In the genomic region with DNA sequence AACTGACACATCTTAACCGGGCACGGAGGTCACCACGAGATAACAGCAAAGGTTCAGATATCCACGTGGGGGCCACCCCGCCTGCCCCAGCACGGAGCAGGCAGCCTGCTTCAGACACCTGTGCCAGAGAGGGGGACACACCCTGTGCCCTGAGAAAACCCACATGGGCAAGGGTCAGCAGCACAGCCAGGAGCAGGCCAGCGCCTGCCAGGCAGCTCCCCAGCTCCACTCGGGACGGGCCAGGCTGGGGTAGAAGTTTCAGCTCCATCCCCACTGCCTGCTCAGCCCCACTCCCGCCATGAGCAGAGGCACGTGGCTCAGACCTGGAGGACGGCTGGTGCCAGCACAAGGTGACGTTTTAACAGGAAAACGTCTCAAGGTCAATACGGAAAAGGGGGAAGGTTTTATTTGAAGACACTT, we compare ENCODE assay signal across 28 cellular contexts. TPM values are rescaled to one million over a fixed set of nuclear protein-coding genes. Genes with fewer than 3 reads are reported as not detected.
A peak's percentile ranks its signal among the peaks of the same experiment; 100 is the strongest.
DNase-seq lines count a peak whose midpoint lies in the region; ATAC-seq and TF ChIP-seq lines count a peak whose summit lies in the region.
"Had no signal": no experiment of that assay in that cellular context is flagged by ENCODE, and none has a peak within 500 bp of the region (broad histone marks: within the 10 kb centered on the region; RNA-seq: fewer than 3 reads in every experiment).

No MANE protein-coding gene starts in this region.

- WGBS in thyroid gland, 2 donors = 78 to 84% methylated on average over 13 to 15 of the region's 15 CpGs

- TF ChIP-seq POLR2A in thyroid gland (IDR thresholded peaks at IDR 0.05) = no peak

- no peak overlapping the region for H3K9ac ChIP-seq in neural progenitor cell
- H3K9ac ChIP-seq: BLaER1 had no signal

- peak overlapping the region; percentile 27 for H3K27ac Mint-ChIP-seq in GM23338
- peak overlapping the region; percentile 50 for H3K27ac Mint-ChIP-seq in neural progenitor cell
- H3K27ac Mint-ChIP-seq: activated CD8-positive, alpha-beta memory T cell treated with anti-CD3 and anti-CD28 coated beads, Interleukin-2, amount 10 ng/mL, durations not matched to agents 7 days and 5 days; activated naive CD8-positive, alpha-beta T cell treated with anti-CD3 and anti-CD28 coated beads, Interleukin-2, amount 10 ng/mL, durations not matched to agents 7 days and 5 days; natural killer cell treated with Interleukin-12 subunit alpha and Interleukin-12 subunit beta and Interleukin-15 and Interleukin-18, amount 100 ng/mL, for 72 hours; T-helper 1 cell treated with Interleukin-12 subunit alpha and Interleukin-12 subunit beta and Interleukin-4 antibody, amounts not matched to agents 30 μg/mL and 1 μg/mL, for 36 hours had no signal

- POLR2A ChIA-PET in RWPE1 (lab: Yijun Ruan, JAX; ENCODE audit: low non-redundant PET) = no interaction called here

- TF ChIP-seq CTCF in GM23338 (conservative IDR thresholded peaks at IDR 0.05; ENCODE audit: low read depth in 2 of 2) = no peak
- TF ChIP-seq CTCF in RWPE1 (conservative IDR thresholded peaks at IDR 0.05; ENCODE audit: low read depth) = no peak
- TF ChIP-seq CTCF in left ventricle myocardium inferior (IDR thresholded peaks at IDR 0.05; ENCODE audit: borderline replicate concordance) = no peak
- TF ChIP-seq CTCF in neural progenitor cell (IDR thresholded peaks at IDR 0.05) = no peak
- TF ChIP-seq CTCF in thyroid gland (IDR thresholded peaks at IDR 0.05) = no peak

- H3K4me2 ChIP-seq in GM23338 (no peak overlapping the region), neural progenitor cell (no peak overlapping the region)
- H3K4me2 ChIP-seq: BLaER1 had no signal

- no peaks in the 10 kb centered on the region for H3K36me3 ChIP-seq in GM23338 (ENCODE audit: insufficient read depth)
- H3K36me3 ChIP-seq in left ventricle myocardium inferior = peaks cover 78% of the 10 kb centered on the region
- H3K36me3 ChIP-seq in neural progenitor cell = no peaks in the 10 kb centered on the region
- H3K36me3 ChIP-seq in thyroid gland = peaks cover 37 to 45% of the 10 kb centered on the region in 2 donors

- no peak for DNase-seq in GM23338 (ENCODE audit: low spot score)
- DNase-seq in RWPE1 (ENCODE audit: low spot score) = no peak
- DNase-seq in left ventricle myocardium inferior = no peak
- DNase-seq in neural progenitor cell (ENCODE audit: low spot score) = no peak
- no peak for DNase-seq in stimulated activated CD8-positive, alpha-beta memory T cell treated with anti-CD3 and anti-CD28 coated beads, Interleukin-4, amount 100 ng/mL, for 48 hours
- no peak for DNase-seq in thyroid gland
- DNase-seq in retina = no peak
- DNase-seq: ACHN; activated CD4-positive, alpha-beta T cell treated with anti-CD3 and anti-CD28 coated beads for 48 hours; activated CD8-positive, alpha-beta memory T cell treated with anti-CD3 and anti-CD28 coated beads, Interleukin-2, amount 10 ng/mL, durations not matched to agents 7 days and 5 days; activated naive CD8-positive, alpha-beta T cell treated with anti-CD3 and anti-CD28 coated beads, Interleukin-2, amount 10 ng/mL, durations not matched to agents 7 days and 5 days; cerebellar nuclear complex; COR-L47; DMS79; effector CD4-positive, alpha-beta T cell; erythroblast; GF-D8; head of caudate nucleus; MV-4-11; NCI-H146; NCI-H2171; NCI-H524 treated with DMSO at 0.1 percent for 48 hours; posterior cingulate gyrus; substantia nigra had no signal

- H3F3A ChIP-seq in GM23338 (replicated peaks; ENCODE audit: low read depth) = no peaks in the 10 kb centered on the region
- H3F3A ChIP-seq in neural progenitor cell (ENCODE audit: low read depth) = no peaks in the 10 kb centered on the region

- H4K20me1 ChIP-seq in GM23338 (replicated peaks; ENCODE audit: insufficient read depth) (no peaks in the 10 kb centered on the region), neural progenitor cell (ENCODE audit: low read depth) (peaks cover 6% of the 10 kb centered on the region)

- CTCF ChIA-PET in RWPE1 (lab: Yijun Ruan, JAX) = no interaction called here

- no peaks in the 10 kb centered on the region for H3K4me1 ChIP-seq in GM23338 (ENCODE audit: insufficient read depth)
- peaks cover 54% of the 10 kb centered on the region for H3K4me1 ChIP-seq in left ventricle myocardium inferior
- peaks cover 4% of the 10 kb centered on the region for H3K4me1 ChIP-seq in neural progenitor cell
- H3K4me1 ChIP-seq in thyroid gland = peaks cover 0 to 3% of the 10 kb centered on the region in 2 donors

- ATAC-seq in GM23338 = no peak
- ATAC-seq: activated CD8-positive, alpha-beta memory T cell treated with anti-CD3 and anti-CD28 coated beads, Interleukin-2, amount 10 ng/mL, durations not matched to agents 7 days and 5 days; natural killer cell treated with Interleukin-12 subunit alpha and Interleukin-12 subunit beta and Interleukin-15 and Interleukin-18, amount 100 ng/mL, for 72 hours had no signal

- H3K9me2 ChIP-seq in GM23338 (ENCODE audit: insufficient read depth) = no peaks in the 10 kb centered on the region

- H3K79me2 ChIP-seq in GM23338 (replicated peaks; ENCODE audit: insufficient read depth) (no peaks in the 10 kb centered on the region), neural progenitor cell (ENCODE audit: low read depth) (no peaks in the 10 kb centered on the region)

- no peaks in the 10 kb centered on the region for H3K9me3 Mint-ChIP-seq in GM23338
- no peaks in the 10 kb centered on the region for H3K9me3 Mint-ChIP-seq in neural progenitor cell
- H3K9me3 Mint-ChIP-seq: activated naive CD8-positive, alpha-beta T cell treated with anti-CD3 and anti-CD28 coated beads, Interleukin-2, amount 10 ng/mL, durations not matched to agents 7 days and 5 days; natural killer cell treated with Interleukin-12 subunit alpha and Interleukin-12 subunit beta and Interleukin-15 and Interleukin-18, amount 100 ng/mL, for 72 hours; T-helper 1 cell treated with Interleukin-12 subunit alpha and Interleukin-12 subunit beta and Interleukin-4 antibody, amounts not matched to agents 30 μg/mL and 1 μg/mL, for 36 hours had no signal

- H3K9me3 ChIP-seq in left ventricle myocardium inferior (replicated peaks) (no peaks in the 10 kb centered on the region), neural progenitor cell (ENCODE audit: low read depth) (no peaks in the 10 kb centered on the region), thyroid gland (no peaks in the 10 kb centered on the region)
- H3K9me3 ChIP-seq: BLaER1 had no signal

- H3K27me3 Mint-ChIP-seq in GM23338 (ENCODE audit: insufficient read depth, low read depth, poor library complexity) (peaks cover 5% of the 10 kb centered on the region), neural progenitor cell (ENCODE audit: insufficient read depth, low read depth) (peaks cover 3% of the 10 kb centered on the region)
- H3K27me3 Mint-ChIP-seq: activated CD8-positive, alpha-beta memory T cell treated with anti-CD3 and anti-CD28 coated beads, Interleukin-2, amount 10 ng/mL, durations not matched to agents 7 days and 5 days; activated naive CD8-positive, alpha-beta T cell treated with anti-CD3 and anti-CD28 coated beads, Interleukin-2, amount 10 ng/mL, durations not matched to agents 7 days and 5 days; natural killer cell treated with Interleukin-12 subunit alpha and Interleukin-12 subunit beta and Interleukin-15 and Interleukin-18, amount 100 ng/mL, for 72 hours had no signal

- H3K4me3 Mint-ChIP-seq in GM23338 (no peak overlapping the region), neural progenitor cell (no peak overlapping the region)
- H3K4me3 Mint-ChIP-seq: activated CD8-positive, alpha-beta memory T cell treated with anti-CD3 and anti-CD28 coated beads, Interleukin-2, amount 10 ng/mL, durations not matched to agents 7 days and 5 days; activated naive CD8-positive, alpha-beta T cell treated with anti-CD3 and anti-CD28 coated beads, Interleukin-2, amount 10 ng/mL, durations not matched to agents 7 days and 5 days; natural killer cell treated with Interleukin-12 subunit alpha and Interleukin-12 subunit beta and Interleukin-15 and Interleukin-18, amount 100 ng/mL, for 72 hours; T-helper 1 cell treated with Interleukin-12 subunit alpha and Interleukin-12 subunit beta and Interleukin-4 antibody, amounts not matched to agents 30 μg/mL and 1 μg/mL, for 36 hours had no signal

- H3K36me3 Mint-ChIP-seq in GM23338 (ENCODE audit: low read depth) (peaks cover 24% of the 10 kb centered on the region), neural progenitor cell (peaks cover 6% of the 10 kb centered on the region)
- H3K36me3 Mint-ChIP-seq: activated CD8-positive, alpha-beta memory T cell treated with anti-CD3 and anti-CD28 coated beads, Interleukin-2, amount 10 ng/mL, durations not matched to agents 7 days and 5 days; activated naive CD8-positive, alpha-beta T cell treated with anti-CD3 and anti-CD28 coated beads, Interleukin-2, amount 10 ng/mL, durations not matched to agents 7 days and 5 days; natural killer cell treated with Interleukin-12 subunit alpha and Interleukin-12 subunit beta and Interleukin-15 and Interleukin-18, amount 100 ng/mL, for 72 hours had no signal

- no peaks in the 10 kb centered on the region for H3K27me3 ChIP-seq in GM23338 (ENCODE audit: insufficient read depth)
- no peaks in the 10 kb centered on the region for H3K27me3 ChIP-seq in left ventricle myocardium inferior (ENCODE audit: low read depth)
- no peaks in the 10 kb centered on the region for H3K27me3 ChIP-seq in neural progenitor cell
- H3K27me3 ChIP-seq in thyroid gland = no peaks in the 10 kb centered on the region
- H3K27me3 ChIP-seq: BLaER1 had no signal

- H3K27ac ChIP-seq in GM23338 (ENCODE audit: low read depth) = no peak overlapping the region
- H3K27ac ChIP-seq in RWPE1 = peak overlapping the region; percentile 26
- peak overlapping the region; percentile 83 for H3K27ac ChIP-seq in left ventricle myocardium inferior (replicated peaks)
- H3K27ac ChIP-seq in neural progenitor cell = no peak overlapping the region
- no peak overlapping the region for H3K27ac ChIP-seq in thyroid gland
- H3K27ac ChIP-seq: BLaER1, SK-N-MC had no signal

- H2AFZ ChIP-seq in GM23338 (no peak overlapping the region), neural progenitor cell (replicated peaks) (no peak overlapping the region)

- intact Hi-C loops in left ventricle myocardium inferior (cut with micrococcal nuclease) (no loop called here), thyroid gland (cut with DNase I) (no loop called here)

- H3K4me3 ChIP-seq in GM23338 = no peak overlapping the region
- no peak overlapping the region for H3K4me3 ChIP-seq in left ventricle myocardium inferior
- no peak overlapping the region for H3K4me3 ChIP-seq in neural progenitor cell
- no peak overlapping the region for H3K4me3 ChIP-seq in thyroid gland (replicated peaks in 1 of 3)
- H3K4me3 ChIP-seq: BLaER1, SK-N-MC had no signal

- H3K4me1 Mint-ChIP-seq in GM23338 = peaks cover 5% of the 10 kb centered on the region; the same call in 2 of the 3 replicates
- H3K4me1 Mint-ChIP-seq in neural progenitor cell = peaks cover 8% of the 10 kb centered on the region
- H3K4me1 Mint-ChIP-seq: activated CD8-positive, alpha-beta memory T cell treated with anti-CD3 and anti-CD28 coated beads, Interleukin-2, amount 10 ng/mL, durations not matched to agents 7 days and 5 days; activated naive CD8-positive, alpha-beta T cell treated with anti-CD3 and anti-CD28 coated beads, Interleukin-2, amount 10 ng/mL, durations not matched to agents 7 days and 5 days had no signal

RNA-seq across cellular contexts. Expression of gene SLC12A7, which starts 22.2 kb away (rescaled TPM):
- total RNA-seq in GM23338 (2014; rRNA removed; shearing (Covaris generic)) = 32.2 TPM in 2 replicates
- polyA plus RNA-seq in GM23338 (2016; fragmentation: Nextera tagmentation; extraction: Ambion mirVana) = 7.4 TPM in 2 replicates
- total RNA-seq in left ventricle myocardium inferior (140 TPM), neural progenitor cell (ENCODE audit: low replicate concordance) (7.5 and 27.3 TPM in 2 replicates), thyroid gland (10 to 100 TPM; 26.1 to 41.6 (median 29.1) TPM)

Comparison
In these comparisons a context has a peak if more than half of its experiments do, and no peak if none do; other contexts are left out.
1. H3K27ac ChIP-seq: peak in RWPE1 (single experiment) and left ventricle myocardium inferior (single experiment); none in GM23338 (single experiment), neural progenitor cell (single experiment) and thyroid gland (0 of 3).